In the genomic region with DNA sequence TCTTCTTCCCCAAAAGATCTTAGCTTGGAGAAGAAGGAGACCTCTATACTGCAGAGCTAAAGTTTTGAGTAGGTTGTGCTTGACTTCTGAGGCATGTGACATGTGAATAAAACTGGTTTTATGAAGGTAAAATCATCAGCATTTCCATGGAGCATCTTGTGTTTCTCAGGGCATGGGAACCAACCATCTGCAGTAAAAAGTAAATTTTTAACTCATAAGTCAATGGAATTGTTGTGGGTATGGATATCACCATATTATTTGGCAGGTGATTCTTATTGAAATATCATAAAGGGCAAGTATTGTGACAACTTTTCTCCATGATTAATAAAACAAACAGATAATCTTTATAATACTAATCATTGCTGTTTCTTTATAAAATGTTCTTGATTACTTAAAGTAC, we compare ENCODE assay signal across 2 cellular contexts.
A peak's percentile ranks its signal among the peaks of the same experiment; 100 is the strongest.
DNase-seq lines count a peak whose midpoint lies in the region; ATAC-seq, FAIRE-seq and TF ChIP-seq lines count a peak whose summit lies in the region.
"Not testable (repeated sequence)": the region's sequence is repeated elsewhere in the genome, so short reads cannot be mapped to it uniquely, and the experiment has no call there.

No MANE protein-coding gene starts in this region.

- not testable (repeated sequence) for H3K27me3 ChIP-seq in body of pancreas, pancreas

- H3K36me3 ChIP-seq in body of pancreas (replicated peaks in 1 of 2; ENCODE audit: insufficient read depth in 1 of 2, low read depth in 2 of 2); pancreas: not testable (repeated sequence)

- not testable (repeated sequence) for H3K4me3 ChIP-seq in body of pancreas, pancreas

- FAIRE-seq in pancreas (lab: Jason Lieb, UNC) = not testable (repeated sequence)

- DNase-seq in body of pancreas, pancreas: not testable (repeated sequence)

- intact Hi-C loops in body of pancreas (cut with DNase I); pancreas (cut with DNase I): not testable (repeated sequence)

- not testable (repeated sequence) for H3K27ac ChIP-seq in body of pancreas, pancreas

- not testable (repeated sequence) for TF ChIP-seq POLR2A in body of pancreas (IDR thresholded peaks at IDR 0.05)

- not testable (repeated sequence) for TF ChIP-seq CTCF in body of pancreas (IDR thresholded peaks at IDR 0.05); pancreas (IDR thresholded peaks at IDR 0.05)

- ATAC-seq in body of pancreas = peak; percentile 71
- ATAC-seq in pancreas = peak; percentile 91 to 95 (median 94)

- H3K4me1 ChIP-seq in body of pancreas, pancreas: not testable (repeated sequence)

- not testable (repeated sequence) for H3K9me3 ChIP-seq in body of pancreas, pancreas
